ENCODE assay signal across 8 cellular contexts in genomic region chr2:42360890-42361727, GRCh38. TPM values are rescaled to one million over a fixed set of nuclear protein-coding genes. Genes with fewer than 3 reads are reported as not detected.
DNase-seq lines count a peak whose midpoint lies in the region; FAIRE-seq and TF ChIP-seq lines count a peak whose summit lies in the region.

Gene COX7A2L, minus strand, starts transcription at chr2:42361217. Its CDS starts 56 bp downstream, at chr2:42361161.

- peaks cover 40 to 43% of the 10 kb centered on the region in 2 experiments for H3K4me1 ChIP-seq in neutrophil (ENCODE audit: control insufficient read depth in 1 of 2, insufficient read depth in 1 of 2, low read depth in 1 of 2, low read length in 1 of 2)

- DNase-seq in GM04504 (ENCODE audit: low read depth) = peak; percentile 95
- DNase-seq in HFF-Myc (ENCODE audit: extremely low read depth, low read depth) = peak; percentile 87
- peak; percentile 97 for DNase-seq in NAMALWA (ENCODE audit: low spot score)
- DNase-seq in SK-N-DZ (ENCODE audit: low spot score) = peak; percentile 97
- DNase-seq in activated naive CD4-positive, alpha-beta T cell treated with anti-CD3 and anti-CD28 coated beads for 36 hours = peak; percentile 98
- DNase-seq in frontal cortex (ENCODE audit: low spot score in 2 of 2) = peak; percentile 82 to 95
- peak; percentile 79 to 99 (median 97) for DNase-seq in substantia nigra (lab: John Stamatoyannopoulos, UW)

- no peaks in the 10 kb centered on the region for H3K36me3 ChIP-seq in neutrophil

- peak within 1 kb of the TSS; percentile 98 for H3K27ac Mint-ChIP-seq in activated naive CD4-positive, alpha-beta T cell treated with anti-CD3 and anti-CD28 coated beads for 36 hours

- intact Hi-C loops in activated naive CD4-positive, alpha-beta T cell treated with anti-CD3 and anti-CD28 coated beads for 36 hours (cut with micrococcal nuclease) = loop anchor here (1.0 to 10.0 kb wide), 20 partner anchors 33 to 814 kb away; partner anchors contain the start of genes EML4 and MTA3

- H3K4me3 ChIP-seq in HFF-Myc (replicated peaks; ENCODE audit: low read depth, low read length) (peak within 1 kb of the TSS; percentile 84), neutrophil (ENCODE audit: low read depth in 1 of 2, low read length in 1 of 2) (peak within 1 kb of the TSS; percentile 79 to 94)

- peaks cover 8% of the 10 kb centered on the region for H3K36me3 Mint-ChIP-seq in activated naive CD4-positive, alpha-beta T cell treated with anti-CD3 and anti-CD28 coated beads for 36 hours (ENCODE audit: low read depth)

- H3K27ac ChIP-seq in neutrophil (peak within 1 kb of the TSS; percentile 92), substantia nigra (ENCODE audit: low read depth, low read length, poor library complexity, severe bottlenecking) (peak within 1 kb of the TSS; percentile 91)

- peaks cover 42% of the 10 kb centered on the region for H3K4me1 Mint-ChIP-seq in activated naive CD4-positive, alpha-beta T cell treated with anti-CD3 and anti-CD28 coated beads for 36 hours (ENCODE audit: low read depth)

- CTCF ChIA-PET in activated naive CD4-positive, alpha-beta T cell treated with anti-CD3 and anti-CD28 coated beads for 36 hours (lab: Charles Lee) = interaction anchor here (1.2 to 2.2 kb wide), 4 partner anchors 32 to 271 kb away, joined by 5 to 7 read pairs (median 6); no protein-coding TSS in a partner anchor

- no peak for FAIRE-seq in frontal cortex (lab: Jason Lieb, UNC)

- TF ChIP-seq CTCF in HFF-Myc (IDR thresholded peaks at IDR 0.05; ENCODE audit: low read depth, low read length, missing control alignments) (peak; percentile 10), neutrophil (IDR thresholded peaks at IDR 0.05) (no peak)

- no peaks in the 10 kb centered on the region for H3K9me3 Mint-ChIP-seq in activated naive CD4-positive, alpha-beta T cell treated with anti-CD3 and anti-CD28 coated beads for 36 hours

- peaks cover 17% of the 10 kb centered on the region for H3K27me3 ChIP-seq in neutrophil

- H3K4me3 Mint-ChIP-seq in activated naive CD4-positive, alpha-beta T cell treated with anti-CD3 and anti-CD28 coated beads for 36 hours = peak within 1 kb of the TSS; percentile 83

- no peaks in the 10 kb centered on the region for H3K9me3 ChIP-seq in neutrophil

- H3K27me3 Mint-ChIP-seq in activated naive CD4-positive, alpha-beta T cell treated with anti-CD3 and anti-CD28 coated beads for 36 hours (ENCODE audit: low read depth) = no peaks in the 10 kb centered on the region

RNA-seq across cellular contexts. Expression of gene COX7A2L, which starts in this region (rescaled TPM):
- 209 and 225 TPM in 2 replicates for polyA plus RNA-seq in SK-N-DZ (2014; cell fraction: cytosol; rRNA removed)
- polyA plus RNA-seq in SK-N-DZ (2014; cell fraction: nucleus; rRNA removed) = 111 and 136 TPM in 2 replicates
- 100 to 1,000 TPM; 150 to 152 TPM for total RNA-seq in activated naive CD4-positive, alpha-beta T cell treated with anti-CD3 and anti-CD28 coated beads for 36 hours
- 198 TPM for total RNA-seq in frontal cortex

Comparison
In these comparisons a context has a peak if more than half of its experiments do, and no peak if none do; other contexts are left out.
1. Peak in every context shown above with its lines: DNase-seq, H3K4me3 ChIP-seq and H3K27ac ChIP-seq.